In the genomic region with DNA sequence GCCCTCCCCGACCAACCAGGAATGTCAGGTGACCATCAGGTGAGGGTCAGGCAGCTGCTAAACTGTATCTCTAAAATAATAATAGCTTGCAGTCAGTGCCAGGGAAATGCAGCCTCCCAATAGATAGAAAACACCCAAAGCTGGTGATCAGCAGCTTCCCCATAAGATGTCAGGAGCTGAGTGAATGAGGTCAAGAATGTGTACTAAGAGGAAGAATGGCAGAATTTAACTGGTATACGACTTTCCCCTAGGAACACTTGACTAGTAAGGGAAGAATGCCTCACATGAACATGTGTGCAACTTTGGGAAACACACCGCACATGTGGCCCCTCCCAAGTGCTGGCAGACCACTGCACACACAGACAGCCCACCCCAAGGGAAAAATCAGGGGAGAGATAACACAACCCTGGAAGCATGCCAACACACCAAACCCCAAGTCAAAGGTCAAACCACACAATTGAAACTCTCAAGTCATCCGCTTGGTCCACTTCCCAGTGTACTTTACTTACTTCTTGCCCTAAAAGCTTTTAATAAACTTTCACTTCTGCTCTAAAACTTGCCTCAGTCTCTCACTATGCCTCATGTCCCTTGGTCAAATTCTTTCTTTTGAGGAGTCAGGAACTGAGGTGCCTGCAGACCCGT, we compare ENCODE assay signal across 22 cellular contexts.
DNase-seq lines count a peak whose midpoint lies in the region; ATAC-seq and TF ChIP-seq lines count a peak whose summit lies in the region.
"Had no signal": no experiment of that assay in that cellular context is flagged by ENCODE, and none has a peak within 500 bp of the region (broad histone marks: within the 10 kb centered on the region; RNA-seq: fewer than 3 reads in every experiment).

No MANE protein-coding gene starts in this region.

- 76 to 83% methylated on average over 5 of the region's 5 CpGs for WGBS in testis, 2 donors

- H3K79me2 ChIP-seq in OCI-LY3 (ENCODE audit: low read length) = no peaks in the 10 kb centered on the region

- H3K36me3 ChIP-seq in OCI-LY3 (replicated peaks; ENCODE audit: low read depth, low read length) (no peaks in the 10 kb centered on the region), testis (ENCODE audit: low read depth, missing control alignments) (no peaks in the 10 kb centered on the region)
- H3K36me3 ChIP-seq: left ventricle myocardium inferior, thyroid gland had no signal

- H3K27me3 ChIP-seq in OCI-LY3 (ENCODE audit: low read depth, low read length) = peaks cover 15% of the 10 kb centered on the region
- H3K27me3 ChIP-seq in testis = no peaks in the 10 kb centered on the region
- H3K27me3 ChIP-seq: thyroid gland had no signal

- H3K4me3 ChIP-seq in OCI-LY3 (ENCODE audit: low read length) (no peak overlapping the region), choroid plexus epithelial cell (ENCODE audit: low read depth, low read length) (no peak overlapping the region), testis (no peak overlapping the region)
- H3K4me3 ChIP-seq: A549, left ventricle myocardium inferior, thyroid gland had no signal

- TF ChIP-seq CTCF in OCI-LY3 (IDR thresholded peaks at IDR 0.05; ENCODE audit: low read depth, low read length) (no peak), choroid plexus epithelial cell (conservative IDR thresholded peaks at IDR 0.05; ENCODE audit: low read depth, low read length) (no peak), testis (IDR thresholded peaks at IDR 0.05) (no peak)

- H3K4me2 ChIP-seq in OCI-LY3 (ENCODE audit: low read length) = peak overlapping the region; percentile 31; the same call in 1 of the 2 replicates
- H3K4me2 ChIP-seq: A549 had no signal

- intact Hi-C loops in testis (cut with DNase I; ENCODE audit: low total_unique reads) = no loop called here

- H3K4me1 ChIP-seq in OCI-LY3 (ENCODE audit: low read length) (peaks cover 9% of the 10 kb centered on the region), testis (no peaks in the 10 kb centered on the region)
- H3K4me1 ChIP-seq: A549, left ventricle myocardium inferior, thyroid gland had no signal

- no peak overlapping the region for H2AFZ ChIP-seq in OCI-LY3 (ENCODE audit: low read depth, low read length)

- H3K9me3 ChIP-seq in OCI-LY3 (ENCODE audit: insufficient read depth, low read length) = no peaks in the 10 kb centered on the region
- H3K9me3 ChIP-seq in testis = no peaks in the 10 kb centered on the region
- H3K9me3 ChIP-seq: A549, thyroid gland had no signal

- no peak for TF ChIP-seq POLR2A in testis (IDR thresholded peaks at IDR 0.05)

- ATAC-seq in GM21528 (IDR thresholded peaks at IDR 0.05; ENCODE audit: low FRiP score, unreplicated experiment) = no peak
- ATAC-seq: A549 had no signal

- H3K9ac ChIP-seq in OCI-LY3 (ENCODE audit: low read length) = no peak overlapping the region

- H3K27ac ChIP-seq in OCI-LY3 (ENCODE audit: low read length) (no peak overlapping the region), testis (no peak overlapping the region)
- H3K27ac ChIP-seq: A549, C4-2B, left ventricle myocardium inferior, thyroid gland, VCaP had no signal

- H4K20me1 ChIP-seq in OCI-LY3 (ENCODE audit: insufficient read depth, low read length) = no peaks in the 10 kb centered on the region

- DNase-seq in SIG-M5 treated with dmso at 0.1 percent for 504 hours (lab: John Stamatoyannopoulos, UW; ENCODE audit: unreplicated experiment) (peak; percentile 49), SIG-M5 (lab: John Stamatoyannopoulos, UW) (no peak), choroid plexus epithelial cell (ENCODE audit: low read depth) (peak; percentile 66), stromal cell of bone marrow (ENCODE audit: low read depth) (peak; percentile 37), testis (no peak), NCI-H2081 treated with DMSO at 0.1 percent for 48 hours (lab: John Stamatoyannopoulos, UW) (no peak)
- DNase-seq: activated CD4-positive, alpha-beta memory T cell treated with anti-CD3 and anti-CD28 coated beads, Interleukin-2, amount 10 ng/mL, durations not matched to agents 7 days and 5 days; activated naive CD4-positive, alpha-beta T cell treated with anti-CD3 and anti-CD28 coated beads for 36 hours; activated T-cell treated with anti-CD3 and anti-CD28 coated beads, Interleukin-2, amount 50 U/mL, for 24 hours; erythroblast; GOT3; head of caudate nucleus; Karpas-422; left ventricle myocardium inferior; NCI-H1436; NCI-H82; thyroid gland had no signal

Comparison
In these comparisons a context has a peak if more than half of its experiments do, and no peak if none do; other contexts are left out.
1. DNase-seq: peak in SIG-M5 treated with dmso at 0.1 percent for 504 hours (single experiment), choroid plexus epithelial cell (single experiment) and stromal cell of bone marrow (single experiment); none in SIG-M5 (single experiment), testis (single experiment) and NCI-H2081 treated with DMSO at 0.1 percent for 48 hours (single experiment).